17 cellular contexts compared by ENCODE assay signal in the genomic region with DNA sequence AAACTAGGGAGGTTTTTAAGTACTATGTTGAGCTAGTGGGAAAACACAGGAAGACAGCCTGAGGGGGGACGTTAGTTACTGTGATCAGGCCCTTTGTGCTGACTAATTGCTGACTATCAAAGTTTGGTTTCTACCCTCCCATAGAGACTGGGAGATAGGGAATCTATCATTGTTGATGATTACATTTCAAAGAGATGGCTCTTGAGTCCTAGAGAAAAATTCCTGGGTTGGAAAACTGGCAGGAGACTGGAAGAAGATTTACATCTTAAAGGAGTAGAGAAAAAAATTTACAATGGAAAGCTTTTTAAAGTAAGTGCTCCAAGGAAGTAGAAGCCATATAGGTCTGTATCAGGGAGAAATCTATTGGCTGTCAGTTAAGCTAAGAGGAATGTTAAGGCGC.
"Had no signal": no experiment of that assay in that cellular context is flagged by ENCODE, and none has a peak within 500 bp of the region (broad histone marks: within the 10 kb centered on the region; RNA-seq: fewer than 3 reads in every experiment).

No MANE protein-coding gene starts in this region.

- H3K36me3 ChIP-seq: gastrocnemius medialis, heart left ventricle, stomach, upper lobe of right lung had no signal

- H3K27ac ChIP-seq: body of pancreas, gastrocnemius medialis, heart left ventricle, stomach, testis, upper lobe of right lung had no signal

- H3K4me1 ChIP-seq: body of pancreas, gastrocnemius medialis, heart left ventricle, stomach, testis, upper lobe of right lung had no signal

- DNase-seq: activated CD4-positive, alpha-beta T cell treated with anti-CD3 and anti-CD28 coated beads, Interleukin-2, amount 50 U/mL, for 1 hour; activated CD8-positive, alpha-beta memory T cell treated with anti-CD3 and anti-CD28 coated beads for 24 hours; activated gamma-delta T cell treated with Interleukin-2 at 50 U/mL for 16 hours; activated naive CD8-positive, alpha-beta T cell treated with anti-CD3 and anti-CD28 coated beads for 36 hours; amygdala; body of pancreas; cerebellar nuclear complex; effector memory CD4-positive, alpha-beta T cell; gastrocnemius medialis; heart left ventricle; kidney glomerular epithelial cell; left ventricle myocardium superior; stimulated activated CD4-positive, alpha-beta T cell treated with anti-CD3 and anti-CD28 coated beads, Interleukin-1b, Interleukin-23, amount 100 ng/mL, for 48 hours; stomach; T-helper 17 cell; testis; upper lobe of right lung had no signal

- H3K9me3 ChIP-seq: body of pancreas, gastrocnemius medialis, heart left ventricle, stomach, testis, upper lobe of right lung had no signal

- H3K27me3 ChIP-seq: body of pancreas, gastrocnemius medialis, heart left ventricle, stomach, testis, upper lobe of right lung had no signal

- H3K4me3 ChIP-seq: body of pancreas, gastrocnemius medialis, heart left ventricle, stomach, testis, upper lobe of right lung had no signal
